ENCODE assay signal across 23 cellular contexts in the genomic region with DNA sequence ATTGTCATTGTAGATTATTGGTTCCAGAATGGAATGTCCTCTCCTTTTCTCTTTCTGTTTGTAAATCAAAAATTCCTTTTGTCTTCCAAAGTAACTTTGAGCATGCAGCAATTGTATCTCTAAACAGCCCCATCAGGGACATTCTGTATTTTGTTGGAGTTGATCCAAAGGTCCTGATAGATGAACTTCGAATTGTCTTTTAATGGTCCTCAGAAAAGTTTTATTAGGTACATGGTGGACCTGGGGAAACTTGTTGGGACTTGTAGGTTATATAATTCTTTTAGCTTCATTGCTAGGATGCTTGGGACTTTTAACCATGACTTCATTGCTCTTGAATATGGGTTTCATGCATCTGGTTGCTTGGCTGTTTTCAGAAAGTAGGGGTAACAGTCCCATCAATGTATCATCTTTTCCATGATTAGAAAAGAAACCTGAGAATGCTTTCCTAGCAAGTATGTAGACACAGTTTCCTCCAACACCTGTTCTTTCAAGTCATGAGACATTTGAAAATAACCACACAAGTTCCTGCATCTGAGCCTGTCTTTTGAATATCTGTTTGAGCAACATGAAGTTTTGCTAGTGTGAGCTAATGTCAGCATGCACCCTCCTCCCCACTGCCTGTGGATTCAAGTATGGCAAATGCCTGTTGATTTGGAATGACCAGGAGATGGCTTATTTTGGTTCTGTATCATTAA.
DNase-seq lines count a peak whose midpoint lies in the region; ATAC-seq and TF ChIP-seq lines count a peak whose summit lies in the region.
"Had no signal": no experiment of that assay in that cellular context is flagged by ENCODE, and none has a peak within 500 bp of the region (broad histone marks: within the 10 kb centered on the region; RNA-seq: fewer than 3 reads in every experiment).

No MANE protein-coding gene starts in this region.

- TF ChIP-seq CTCF in vagina (IDR thresholded peaks at IDR 0.05), result no peak
- TF ChIP-seq CTCF in CD4-positive, alpha-beta T cell (IDR thresholded peaks at IDR 0.05), result no peak

- no peaks in the 10 kb centered on the region for H3K9me3 Mint-ChIP-seq in activated naive CD4-positive, alpha-beta T cell treated with anti-CD3 and anti-CD28 coated beads for 36 hours
- H3K9me3 Mint-ChIP-seq in central memory CD8-positive, alpha-beta T cell, result no peaks in the 10 kb centered on the region
- H3K9me3 Mint-ChIP-seq in stimulated activated naive B cell treated with anti-CD40 and anti-IgM and Interleukin-4, amounts not matched to agents 10 μg/mL and 1 μg/mL and 100 μg/mL, for 72 hours, result peaks cover 0 to 2% of the 10 kb centered on the region in 2 donors
- no peaks in the 10 kb centered on the region for H3K9me3 Mint-ChIP-seq in CD4-positive, alpha-beta T cell
- H3K9me3 Mint-ChIP-seq: CD8-positive, alpha-beta T cell; mesothelial cell of epicardium; neural crest cell had no signal

- CTCF ChIA-PET in activated naive CD4-positive, alpha-beta T cell treated with anti-CD3 and anti-CD28 coated beads for 36 hours (lab: Charles Lee), result no interaction called here
- CTCF ChIA-PET in CD4-positive, alpha-beta T cell (lab: Charles Lee), result no interaction called here

- POLR2A ChIA-PET in CD4-positive, alpha-beta T cell (lab: Charles Lee), result interaction anchor here (0.5 kb wide), 1 partner anchor 17 kb away, joined by 4 read pairs; no protein-coding TSS in a partner anchor

- no peak overlapping the region for H3K27ac ChIP-seq in vagina
- H3K27ac ChIP-seq in CD4-positive, alpha-beta T cell (ENCODE audit: low read depth, low read length), result no peak overlapping the region
- H3K27ac ChIP-seq: prostate gland, spleen, tibial nerve, WERI-Rb-1 had no signal

- intact Hi-C loops in activated naive CD4-positive, alpha-beta T cell treated with anti-CD3 and anti-CD28 coated beads for 36 hours (cut with micrococcal nuclease), result loop anchor here (1.0 to 5.0 kb wide), 6 partner anchors 62 to 484 kb away; no protein-coding TSS in a partner anchor
- intact Hi-C loops in vagina (cut with DNase I), result no loop called here
- intact Hi-C loops in CD4-positive, alpha-beta T cell (cut with DNase I, micrococcal nuclease), result no loop called here

- peaks cover under 1% of the 10 kb centered on the region for H3K27me3 Mint-ChIP-seq in activated naive CD4-positive, alpha-beta T cell treated with anti-CD3 and anti-CD28 coated beads for 36 hours (ENCODE audit: low read depth)
- H3K27me3 Mint-ChIP-seq in central memory CD8-positive, alpha-beta T cell, result no peaks in the 10 kb centered on the region
- no peaks in the 10 kb centered on the region for H3K27me3 Mint-ChIP-seq in stimulated activated naive B cell treated with anti-CD40 and anti-IgM and Interleukin-4, amounts not matched to agents 10 μg/mL and 1 μg/mL and 100 μg/mL, for 72 hours
- H3K27me3 Mint-ChIP-seq in CD4-positive, alpha-beta T cell, result no peaks in the 10 kb centered on the region

- no peak for ATAC-seq in central memory CD8-positive, alpha-beta T cell (replicated peaks; ENCODE audit: extremely low read depth, poor library complexity, severe bottlenecking)
- peak; percentile 44 to 45 for ATAC-seq in stimulated activated naive B cell treated with anti-CD40 and anti-IgM and Interleukin-4, amounts not matched to agents 10 μg/mL and 1 μg/mL and 100 μg/mL, for 72 hours (replicated peaks)
- ATAC-seq in CD4-positive, alpha-beta T cell (ENCODE audit: poor library complexity), result no peak
- ATAC-seq: HCT116 had no signal

- H3K36me3 Mint-ChIP-seq in activated naive CD4-positive, alpha-beta T cell treated with anti-CD3 and anti-CD28 coated beads for 36 hours (ENCODE audit: low read depth), result no peaks in the 10 kb centered on the region
- peaks cover 5% of the 10 kb centered on the region for H3K36me3 Mint-ChIP-seq in central memory CD8-positive, alpha-beta T cell (ENCODE audit: insufficient read depth)
- H3K36me3 Mint-ChIP-seq in stimulated activated naive B cell treated with anti-CD40 and anti-IgM and Interleukin-4, amounts not matched to agents 10 μg/mL and 1 μg/mL and 100 μg/mL, for 72 hours, result peaks cover 0 to 3% of the 10 kb centered on the region in 2 donors
- no peaks in the 10 kb centered on the region for H3K36me3 Mint-ChIP-seq in CD4-positive, alpha-beta T cell (ENCODE audit: low read depth)
- H3K36me3 Mint-ChIP-seq: CD8-positive, alpha-beta T cell; mesothelial cell of epicardium had no signal

- no peaks in the 10 kb centered on the region for H3K36me3 ChIP-seq in vagina
- H3K36me3 ChIP-seq: prostate gland, spleen, tibial nerve, WERI-Rb-1 had no signal

- no peak for TF ChIP-seq POLR2A in vagina (IDR thresholded peaks at IDR 0.05)

- H3K4me3 Mint-ChIP-seq in activated naive CD4-positive, alpha-beta T cell treated with anti-CD3 and anti-CD28 coated beads for 36 hours, result no peak overlapping the region
- H3K4me3 Mint-ChIP-seq in central memory CD8-positive, alpha-beta T cell, result peak overlapping the region; percentile 61
- no peak overlapping the region for H3K4me3 Mint-ChIP-seq in stimulated activated naive B cell treated with anti-CD40 and anti-IgM and Interleukin-4, amounts not matched to agents 10 μg/mL and 1 μg/mL and 100 μg/mL, for 72 hours
- H3K4me3 Mint-ChIP-seq in CD4-positive, alpha-beta T cell, result no peak overlapping the region
- H3K4me3 Mint-ChIP-seq: CD8-positive, alpha-beta T cell; mesothelial cell of epicardium; neural crest cell had no signal

- H3K27ac Mint-ChIP-seq in activated naive CD4-positive, alpha-beta T cell treated with anti-CD3 and anti-CD28 coated beads for 36 hours, result peak overlapping the region; percentile 74
- peak overlapping the region; percentile 92 for H3K27ac Mint-ChIP-seq in central memory CD8-positive, alpha-beta T cell (ENCODE audit: low read depth)
- peak overlapping the region; percentile 32 for H3K27ac Mint-ChIP-seq in stimulated activated naive B cell treated with anti-CD40 and anti-IgM and Interleukin-4, amounts not matched to agents 10 μg/mL and 1 μg/mL and 100 μg/mL, for 72 hours
- no peak overlapping the region for H3K27ac Mint-ChIP-seq in CD4-positive, alpha-beta T cell
- H3K27ac Mint-ChIP-seq: mesothelial cell of epicardium had no signal

- no peak overlapping the region for H3K4me3 ChIP-seq in vagina
- H3K4me3 ChIP-seq: prostate gland, spleen, tibial nerve had no signal

- H3K9me3 ChIP-seq in vagina, result no peaks in the 10 kb centered on the region
- no peaks in the 10 kb centered on the region for H3K9me3 ChIP-seq in CD4-positive, alpha-beta T cell (ENCODE audit: control insufficient read depth, low read length)
- H3K9me3 ChIP-seq: prostate gland, spleen, tibial nerve had no signal

- no peaks in the 10 kb centered on the region for H3K27me3 ChIP-seq in vagina
- no peaks in the 10 kb centered on the region for H3K27me3 ChIP-seq in CD4-positive, alpha-beta T cell (ENCODE audit: control insufficient read depth, insufficient read depth, low read length)
- H3K27me3 ChIP-seq: spleen, tibial nerve had no signal

- peak; percentile 23 for DNase-seq in activated naive CD4-positive, alpha-beta T cell treated with anti-CD3 and anti-CD28 coated beads for 36 hours
- no peak for DNase-seq in activated naive CD4-positive, alpha-beta T cell (lab: John Stamatoyannopoulos, UW)
- DNase-seq in LHCN-M2 (ENCODE audit: low read depth), result peak; percentile 89
- DNase-seq in central memory CD8-positive, alpha-beta T cell (ENCODE audit: low spot score in 2 of 2), result no peak
- DNase-seq in stimulated activated naive B cell treated with anti-CD40 and anti-IgM and Interleukin-4, amounts not matched to agents 10 μg/mL and 1 μg/mL and 100 μg/mL, for 72 hours, result no peak
- DNase-seq in vagina (ENCODE audit: extremely low spot score in 2 of 2), result no peak
- no peak for DNase-seq in activated CD8-positive, alpha-beta memory T cell treated with anti-CD3 and anti-CD28 coated beads, Interleukin-2, amount 50 U/mL, for 4 hours
- no peak for DNase-seq in CD4-positive, alpha-beta T cell
- DNase-seq: DMS79 treated with DMSO at 0.1 percent for 48 hours, KBM-7, NCI-H1105 treated with DMSO at 0.1 percent for 48 hours, NCI-H2107, NCI-H526 treated with DMSO at 0.1 percent for 48 hours, OCI-M1, SHP77, spleen, WERI-Rb-1 had no signal

- H3K4me1 Mint-ChIP-seq in activated naive CD4-positive, alpha-beta T cell treated with anti-CD3 and anti-CD28 coated beads for 36 hours (ENCODE audit: low read depth), result peaks cover 23% of the 10 kb centered on the region
- peaks cover 26% of the 10 kb centered on the region for H3K4me1 Mint-ChIP-seq in central memory CD8-positive, alpha-beta T cell
- peaks cover 18 to 36% of the 10 kb centered on the region in 2 donors for H3K4me1 Mint-ChIP-seq in stimulated activated naive B cell treated with anti-CD40 and anti-IgM and Interleukin-4, amounts not matched to agents 10 μg/mL and 1 μg/mL and 100 μg/mL, for 72 hours
- peaks cover 9% of the 10 kb centered on the region for H3K4me1 Mint-ChIP-seq in CD4-positive, alpha-beta T cell (ENCODE audit: low read depth)
- H3K4me1 Mint-ChIP-seq: neural crest cell had no signal

- H3K4me1 ChIP-seq in vagina, result peaks cover 8% of the 10 kb centered on the region

Comparison
In these comparisons a context has a peak if more than half of its experiments do, and no peak if none do; other contexts are left out.
1. DNase-seq: peak in activated naive CD4-positive, alpha-beta T cell treated with anti-CD3 and anti-CD28 coated beads for 36 hours (single experiment) and LHCN-M2 (single experiment); none in activated naive CD4-positive, alpha-beta T cell (0 of 4), central memory CD8-positive, alpha-beta T cell (0 of 2), stimulated activated naive B cell treated with anti-CD40 and anti-IgM and Interleukin-4, amounts not matched to agents 10 μg/mL and 1 μg/mL and 100 μg/mL, for 72 hours (single experiment), vagina (0 of 2), activated CD8-positive, alpha-beta memory T cell treated with anti-CD3 and anti-CD28 coated beads, Interleukin-2, amount 50 U/mL, for 4 hours (single experiment) and CD4-positive, alpha-beta T cell (0 of 10).
2. ATAC-seq: peak in stimulated activated naive B cell treated with anti-CD40 and anti-IgM and Interleukin-4, amounts not matched to agents 10 μg/mL and 1 μg/mL and 100 μg/mL, for 72 hours (2 of 2); none in central memory CD8-positive, alpha-beta T cell (single experiment) and CD4-positive, alpha-beta T cell (single experiment).